ENCODE assay signal across 5 cellular contexts in the genomic region with DNA sequence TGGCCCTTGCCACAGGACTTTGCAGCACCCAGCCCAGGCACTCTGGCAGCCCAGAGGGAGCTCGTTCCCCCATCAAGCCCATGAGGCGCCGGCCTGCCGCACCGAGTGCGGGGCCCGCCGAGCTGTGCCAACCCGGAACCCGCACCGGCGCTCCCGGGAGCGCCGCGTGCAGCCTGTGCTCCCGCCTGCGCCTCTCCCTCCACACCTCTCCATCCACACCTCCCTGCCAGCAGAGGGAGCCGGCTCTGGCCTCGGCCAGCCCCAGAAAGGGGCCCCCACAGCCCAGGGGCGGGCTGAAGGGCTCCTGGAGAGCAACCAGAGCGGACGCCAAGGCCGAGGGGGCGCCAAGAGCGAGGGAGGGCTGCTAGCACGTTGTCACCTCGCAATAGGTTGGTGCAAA.
"Had no signal": no experiment of that assay in that cellular context is flagged by ENCODE, and none has a peak within 500 bp of the region (broad histone marks: within the 10 kb centered on the region; RNA-seq: fewer than 3 reads in every experiment).

No MANE protein-coding gene starts in this region.

- H3K4me3 ChIP-seq: K562 had no signal

- ATAC-seq: K562 had no signal

- DNase-seq: GOT3, HCEC 1CT, IMR-90, KG1 had no signal
